Comparison of ENCODE assay signal across 16 cellular contexts in genomic region chr14:57982161-57982560, GRCh38.
"Had no signal": no experiment of that assay in that cellular context is flagged by ENCODE, and none has a peak within 500 bp of the region (broad histone marks: within the 10 kb centered on the region; RNA-seq: fewer than 3 reads in every experiment).

No MANE protein-coding gene starts in this region.

- DNase-seq: activated CD4-positive, alpha-beta T cell treated with anti-CD3 and anti-CD28 coated beads, Interleukin-2, amount 50 U/mL, for 4 hours; activated effector memory CD4-positive, alpha-beta T cell treated with anti-CD3 and anti-CD28 coated beads, Interleukin-2, amount 50 U/mL, for 16 hours; activated naive CD4-positive, alpha-beta T cell treated with anti-CD3 and anti-CD28 coated beads, Interleukin-2, amount 50 U/mL, for 16 hours; activated T-cell treated with anti-CD3 and anti-CD28 coated beads, Interleukin-2, amount 50 U/mL, for 72 hours; cerebellar nuclear complex; effector CD4-positive, alpha-beta T cell; stimulated activated naive CD8-positive, alpha-beta T cell treated with anti-CD3 and anti-CD28 coated beads, Interleukin-15, Interleukin-2, amounts not matched to agents 100 U/mL and 50 U/mL, for 24 hours; substantia nigra; tibial artery had no signal

- H3K4me1 ChIP-seq: right atrium auricular region, vagina had no signal

- ATAC-seq: activated T-cell treated with anti-CD3 and anti-CD28 coated beads, Interleukin-2, amount 50 U/mL, for 72 hours; esophagus mucosa; left ventricle myocardium superior; stimulated activated naive CD8-positive, alpha-beta T cell treated with anti-CD3 and anti-CD28 coated beads, Interleukin-15, Interleukin-2, amounts not matched to agents 100 U/mL and 50 U/mL, for 24 hours had no signal

- H3K9me3 ChIP-seq: right atrium auricular region, tibial artery, vagina had no signal

- FAIRE-seq: bronchial epithelial cell had no signal

- H3K9me3 Mint-ChIP-seq: activated T-cell treated with anti-CD3 and anti-CD28 coated beads, Interleukin-2, amount 50 U/mL, for 72 hours; nephron progenitor cell had no signal

- H3K27ac ChIP-seq: right atrium auricular region, tibial artery, vagina had no signal

- H3K4me3 Mint-ChIP-seq: activated T-cell treated with anti-CD3 and anti-CD28 coated beads, Interleukin-2, amount 50 U/mL, for 72 hours; nephron progenitor cell had no signal

- H3K27ac Mint-ChIP-seq: activated T-cell treated with anti-CD3 and anti-CD28 coated beads, Interleukin-2, amount 50 U/mL, for 72 hours; progenitor cell of endocrine pancreas had no signal

- H3K4me3 ChIP-seq: right atrium auricular region, tibial artery had no signal
